In the genomic region with DNA sequence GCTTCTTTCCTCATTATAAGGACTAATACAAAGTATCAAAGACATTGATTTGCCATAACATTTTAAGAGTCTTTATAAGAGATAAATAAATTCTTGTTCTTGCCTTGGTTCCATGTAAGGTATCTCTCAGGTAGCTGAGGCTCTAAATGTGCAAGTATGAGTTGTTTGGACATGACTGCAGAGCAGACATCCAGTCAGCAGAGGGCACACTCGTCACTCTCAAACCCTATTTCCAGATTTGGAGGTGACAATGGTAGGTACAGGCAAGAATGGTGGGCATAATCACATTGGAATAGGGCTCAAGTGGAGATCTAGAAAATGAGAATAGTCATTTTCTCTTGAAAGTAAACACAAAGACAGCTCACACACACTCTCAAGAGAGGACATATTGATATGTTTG, we compare ENCODE assay signal across 8 cellular contexts.
DNase-seq lines count a peak whose midpoint lies in the region; ATAC-seq and TF ChIP-seq lines count a peak whose summit lies in the region.

No MANE protein-coding gene starts in this region.

- ATAC-seq in HG03354 (IDR thresholded peaks at IDR 0.05; ENCODE audit: poor library complexity, severe bottlenecking, unreplicated experiment), result peak; percentile 64
- peak; percentile 33 to 68 (median 64) for ATAC-seq in right lobe of liver

- no peaks in the 10 kb centered on the region for H3K9me3 ChIP-seq in right lobe of liver

- no peak overlapping the region for H3K27ac ChIP-seq in right lobe of liver

- intact Hi-C loops in right lobe of liver (cut with DNase I), result no loop called here

- no peak for TF ChIP-seq POLR2A in right lobe of liver (IDR thresholded peaks at IDR 0.05)

- peak; percentile 65 for DNase-seq in GM13977 (ENCODE audit: low spot score)
- DNase-seq in RPMI8226, result peak; percentile 11
- no peak for DNase-seq in right lobe of liver
- no peak for DNase-seq in CD1c-positive myeloid dendritic cell (ENCODE audit: extremely low spot score)
- no peak for DNase-seq in NOMO-1 treated with DMSO at 0.1 percent for 48 hours (lab: John Stamatoyannopoulos, UW; ENCODE audit: unreplicated experiment)
- DNase-seq in OCI-M2 (lab: John Stamatoyannopoulos, UW; ENCODE audit: unreplicated experiment), result no peak
- no peak for DNase-seq in cortex of kidney (lab: John Stamatoyannopoulos, UW)

- in situ Hi-C loops in GM13977 (cut with MboI; ENCODE audit: low pct_unique_long_range_greater_than_20kb, low sequenced_read_pairs, unreplicated experiment), result no loop called here

- H3K27me3 ChIP-seq in right lobe of liver, result peaks cover 10 to 17% of the 10 kb centered on the region in 2 donors

- peak; percentile 67 for TF ChIP-seq CTCF in GM13977 (IDR thresholded peaks at IDR 0.05; ENCODE audit: extremely low read depth, insufficient read depth, missing control alignments)
- peak; percentile 19 to 56 (median 40) for TF ChIP-seq CTCF in right lobe of liver (IDR thresholded peaks at IDR 0.05)

- H3K4me3 ChIP-seq in right lobe of liver, result no peak overlapping the region

- no peaks in the 10 kb centered on the region for H3K36me3 ChIP-seq in right lobe of liver

- H3K4me1 ChIP-seq in right lobe of liver, result no peaks in the 10 kb centered on the region

- WGBS in right lobe of liver (ENCODE audit: insufficient coverage, low coverage, low lambda C conversion rate, missing lambda C conversion rate), result 10% methylated on average over 1 of the region's 1 CpG

Comparison
In these comparisons a context has a peak if more than half of its experiments do, and no peak if none do; other contexts are left out.
1. DNase-seq: peak in GM13977 (single experiment) and RPMI8226 (single experiment); none in right lobe of liver (0 of 3), CD1c-positive myeloid dendritic cell (single experiment), NOMO-1 treated with DMSO at 0.1 percent for 48 hours (single experiment), OCI-M2 (single experiment) and cortex of kidney (single experiment).